9 cellular contexts compared by ENCODE assay signal in the genomic region with DNA sequence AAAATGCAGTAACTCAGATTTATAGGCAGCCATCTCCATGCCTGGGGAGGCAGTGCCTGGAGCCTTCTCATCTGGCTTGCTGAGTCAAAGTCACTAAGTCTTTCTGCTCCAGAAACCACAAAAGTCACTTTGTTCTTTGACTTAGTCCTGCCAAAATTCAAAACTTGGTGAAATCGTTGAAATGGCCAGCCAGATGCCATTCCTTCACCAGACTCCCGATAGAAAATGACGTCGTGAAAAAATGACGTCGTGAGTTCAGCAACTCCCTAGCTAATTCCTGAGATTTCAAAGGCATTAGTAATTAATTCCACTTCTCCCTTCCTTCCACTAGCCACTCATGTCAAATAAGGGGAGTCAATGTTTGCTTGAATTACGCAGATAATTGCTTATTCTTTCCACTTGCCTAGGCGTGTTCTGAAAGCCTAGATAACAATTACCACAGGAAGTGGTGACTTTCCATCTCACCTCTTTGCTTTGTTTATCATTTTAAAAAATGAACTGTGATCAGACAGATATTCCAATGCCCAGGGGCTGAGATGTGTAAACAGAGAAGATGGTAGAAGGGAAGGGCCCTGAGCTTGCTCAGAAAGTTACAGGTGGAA. TPM values are rescaled to one million over a fixed set of nuclear protein-coding genes. Genes with fewer than 3 reads are reported as not detected.
DNase-seq lines count a peak whose midpoint lies in the region; ATAC-seq and TF ChIP-seq lines count a peak whose summit lies in the region.
"Had no signal": no experiment of that assay in that cellular context is flagged by ENCODE, and none has a peak within 500 bp of the region (broad histone marks: within the 10 kb centered on the region; RNA-seq: fewer than 3 reads in every experiment).

No MANE protein-coding gene starts in this region.

- H3K4me3 ChIP-seq in HCT116 (replicated peaks in 1 of 2; ENCODE audit: low read depth in 1 of 2, low read length in 2 of 2) (no peak overlapping the region), mammary epithelial cell (replicated peaks in 1 of 3; ENCODE audit: insufficient read depth in 1 of 3, low read depth in 2 of 3, low read length in 3 of 3) (no peak overlapping the region), retinal pigment epithelial cell (ENCODE audit: low read length) (no peak overlapping the region), ovary (no peak overlapping the region), right atrium auricular region (no peak overlapping the region)
- H3K4me3 ChIP-seq: pancreas had no signal

- dilution Hi-C loops in mammary epithelial cell (cut with HindIII; ENCODE audit: low sequenced_read_pairs), result no loop called here

- H3K27ac ChIP-seq in HCT116 (ENCODE audit: low read depth, low read length) (no peak overlapping the region), mammary epithelial cell (ENCODE audit: insufficient read depth, low read depth, low read length) (peak overlapping the region; percentile 91), ovary (no peak overlapping the region), right atrium auricular region (peak overlapping the region in 1 of 2 donors; percentile 64)
- H3K27ac ChIP-seq: pancreas had no signal

- ATAC-seq in HCT116, result no peak
- no peak for ATAC-seq in GM19351 (IDR thresholded peaks at IDR 0.05; ENCODE audit: unreplicated experiment)

- POLR2A ChIA-PET in HCT116 (lab: Charles Lee), result no interaction called here

- intact Hi-C loops in HCT116 (cut with micrococcal nuclease) (no loop called here), mammary epithelial cell (cut with micrococcal nuclease) (loop anchor here (1.0 to 2.0 kb wide), 3 partner anchors 16 to 207 kb away; a partner anchor contains a TSS), ovary (cut with DNase I) (no loop called here)

- no peak for TF ChIP-seq EP300 in ovary (IDR thresholded peaks at IDR 0.05)

- 0% methylated on average over 8 of the region's 8 CpGs for WGBS in mammary epithelial cell (ENCODE audit: low coverage, missing lambda C conversion rate)
- 19 to 24% (median 22%) methylated on average over 8 of the region's 8 CpGs for WGBS in ovary, 3 donors

- H3K4me1 ChIP-seq in HCT116 (ENCODE audit: control insufficient read depth in 1 of 2, insufficient read depth in 2 of 2, low read length in 2 of 2), result peaks cover 0 to 50% of the 10 kb centered on the region in 2 experiments; a peak in 3 of 4 replicates
- H3K4me1 ChIP-seq in mammary epithelial cell (ENCODE audit: insufficient read depth, low read length), result peaks cover 48% of the 10 kb centered on the region
- H3K4me1 ChIP-seq in ovary (ENCODE audit: insufficient read depth), result no peaks in the 10 kb centered on the region
- H3K4me1 ChIP-seq in right atrium auricular region, result peaks cover 0 to 9% of the 10 kb centered on the region in 2 donors
- H3K4me1 ChIP-seq: pancreas had no signal

- TF ChIP-seq RAD21 in HCT116 (IDR thresholded peaks at IDR 0.05; ENCODE audit: low read depth), result no peak

- no peaks in the 10 kb centered on the region for H3K9me2 ChIP-seq in HCT116 (ENCODE audit: insufficient read depth)

- no peak for TF ChIP-seq POLR2A in HCT116 (IDR thresholded peaks at IDR 0.05; ENCODE audit: borderline replicate concordance, extremely low read depth, insufficient read depth, insufficient read length)
- no peak for TF ChIP-seq POLR2A in ovary (IDR thresholded peaks at IDR 0.05)

- BruUV-seq in HCT116 (replicated peaks; lab: Mats Ljungman, UMichigan) (no TSS peak), mammary epithelial cell (replicated peaks; lab: Mats Ljungman, UMichigan) (no TSS peak)

- H3K27me3 ChIP-seq in HCT116 (ENCODE audit: insufficient read depth, low read length), result no peaks in the 10 kb centered on the region
- H3K27me3 ChIP-seq in mammary epithelial cell (ENCODE audit: insufficient read depth, low read length), result no peaks in the 10 kb centered on the region
- H3K27me3 ChIP-seq in ovary, result no peaks in the 10 kb centered on the region
- H3K27me3 ChIP-seq in right atrium auricular region, result no peaks in the 10 kb centered on the region
- H3K27me3 ChIP-seq: pancreas had no signal

- DNase-seq in HCT116 (ENCODE audit: low read depth, low spot score) (no peak), RPMI7951 (ENCODE audit: low read depth) (peak; percentile 91), mammary epithelial cell (peak; percentile 87), retinal pigment epithelial cell (ENCODE audit: low read depth) (peak; percentile 89), ovary (no peak), right atrium auricular region (ENCODE audit: low spot score) (no peak), putamen (ENCODE audit: low spot score) (no peak)
- DNase-seq: pancreas had no signal

- CTCF ChIA-PET in HCT116 (lab: Charles Lee), result no interaction called here
- CTCF ChIA-PET in mammary epithelial cell (lab: Charles Lee; ENCODE audit: low non-redundant PET), result no interaction called here

- RAD21 ChIA-PET in HCT116 (lab: Charles Lee; ENCODE audit: low non-redundant PET in 1 of 2, low total read pairs in 2 of 2, uncharacterized antibody in 2 of 2, unreplicated experiment in 2 of 2), result no interaction called here

- H4K20me1 ChIP-seq in HCT116 (ENCODE audit: insufficient read depth) (no peaks in the 10 kb centered on the region), mammary epithelial cell (ENCODE audit: insufficient read depth, low read length) (no peaks in the 10 kb centered on the region)

- H3K4me2 ChIP-seq in HCT116 (ENCODE audit: low read length) (peak overlapping the region; percentile 21), mammary epithelial cell (ENCODE audit: insufficient read depth, low read depth, low read length) (peak overlapping the region; percentile 65)

- H3K9me3 ChIP-seq in HCT116 (ENCODE audit: control insufficient read depth in 1 of 2, insufficient read depth in 1 of 2, low read depth in 1 of 2, low read length in 2 of 2), result no peaks in the 10 kb centered on the region
- H3K9me3 ChIP-seq in mammary epithelial cell (replicated peaks; ENCODE audit: insufficient read depth, low read length), result no peaks in the 10 kb centered on the region
- H3K9me3 ChIP-seq in ovary, result no peaks in the 10 kb centered on the region
- H3K9me3 ChIP-seq in right atrium auricular region, result no peaks in the 10 kb centered on the region
- H3K9me3 ChIP-seq: pancreas had no signal

- in situ Hi-C loops in mammary epithelial cell (cut with MboI; ENCODE audit: low sequenced_read_pairs in 2 of 2), result no loop called here

- TF ChIP-seq CTCF in HCT116 (IDR thresholded peaks at IDR 0.05 in 2 of 3, conservative IDR thresholded peaks at IDR 0.05 in 1 of 3; ENCODE audit: borderline replicate concordance in 1 of 3, insufficient read depth in 1 of 3, low read depth in 2 of 3, low read length in 2 of 3) (no peak), mammary epithelial cell (conservative IDR thresholded peaks at IDR 0.05 in 1 of 2, IDR thresholded peaks at IDR 0.05 in 1 of 2; ENCODE audit: extremely low read depth in 1 of 2, insufficient read depth in 1 of 2, low read depth in 1 of 2, low read length in 2 of 2) (no peak), retinal pigment epithelial cell (conservative IDR thresholded peaks at IDR 0.05; ENCODE audit: low read depth, low read length) (no peak), ovary (IDR thresholded peaks at IDR 0.05) (no peak), right atrium auricular region (IDR thresholded peaks at IDR 0.05) (no peak)

- no peaks in the 10 kb centered on the region for H3K36me3 ChIP-seq in HCT116 (ENCODE audit: control insufficient read depth in 1 of 2, insufficient read depth in 2 of 2, low read length in 2 of 2)
- no peaks in the 10 kb centered on the region for H3K36me3 ChIP-seq in mammary epithelial cell (ENCODE audit: insufficient read depth, low read length)
- H3K36me3 ChIP-seq in ovary, result no peaks in the 10 kb centered on the region
- H3K36me3 ChIP-seq in right atrium auricular region, result no peaks in the 10 kb centered on the region
- H3K36me3 ChIP-seq: pancreas had no signal

- H3K9ac ChIP-seq in HCT116 (ENCODE audit: low read length) (no peak overlapping the region), mammary epithelial cell (ENCODE audit: insufficient read depth, low read length) (peak overlapping the region; percentile 51)

- H2AFZ ChIP-seq in HCT116 (ENCODE audit: low read depth, low read length, poor library complexity, severe bottlenecking), result no peak overlapping the region
- H2AFZ ChIP-seq in mammary epithelial cell (ENCODE audit: low read depth, low read length), result peak overlapping the region; percentile 81

- H3K79me2 ChIP-seq in HCT116 (ENCODE audit: insufficient read depth, low read length) (no peaks in the 10 kb centered on the region), mammary epithelial cell (ENCODE audit: insufficient read depth, low read length) (no peaks in the 10 kb centered on the region)

TF ChIP-seq in HCT116, 20 proteins besides CTCF, POLR2A, EP300 and RAD21:
- no peak for TF ChIP-seq JUND (IDR thresholded peaks at IDR 0.05)
TF ChIP-seq in HCT116: peak in this region for 0.

RNA-seq across cellular contexts. Expression of a gene that starts 48.5 kb away (rescaled TPM):
- total RNA-seq in HCT116 (2021; ENCODE audit: unreplicated experiment), result 36.8 TPM
- 13.2 and 16.1 TPM in 2 replicates for polyA plus RNA-seq in HCT116 (2012)
- total RNA-seq in RPMI7951 (2014; rRNA removed; shearing (Covaris generic)), result 35.0 and 39.4 TPM in 2 replicates
- 10 to 100 TPM; 42.7 to 64.8 TPM for total RNA-seq in mammary epithelial cell
- polyA plus RNA-seq in mammary epithelial cell, result 22.9 TPM
- polyA minus RNA-seq in mammary epithelial cell, result 26.3 TPM
- total RNA-seq in ovary, result 10 to 100 TPM in 6 of 7 donors, 1 to 10 TPM in 1; 8.4 to 29.1 (median 13.7) TPM
- 10 to 100 TPM in 1 of 2 donors, 1 to 10 TPM in 1; 6.0 to 11.3 TPM for polyA plus RNA-seq in ovary
- total RNA-seq in right atrium auricular region, result 1 to 10 TPM; 4.8 to 6.7 TPM

Comparison
In these comparisons a context has a peak if more than half of its experiments do, and no peak if none do; other contexts are left out.
1. DNase-seq: peak in RPMI7951 (single experiment), mammary epithelial cell (single experiment) and retinal pigment epithelial cell (single experiment); none in HCT116 (single experiment), ovary (0 of 5), right atrium auricular region (single experiment) and putamen (single experiment).